8 cellular contexts compared by ENCODE assay signal in genomic region chr3:128617270-128617556, GRCh38. TPM values are rescaled to one million over a fixed set of nuclear protein-coding genes. Genes with fewer than 3 reads are reported as not detected.
DNase-seq lines count a peak whose midpoint lies in the region; ATAC-seq and TF ChIP-seq lines count a peak whose summit lies in the region.

No MANE protein-coding gene starts in this region.

- ATAC-seq in activated naive CD4-positive, alpha-beta T cell treated with anti-CD3 and anti-CD28 coated beads, Interleukin-2, amount 50 U/mL, for 72 hours, result no peak
- ATAC-seq in GM18511 (IDR thresholded peaks at IDR 0.05; ENCODE audit: unreplicated experiment), result no peak

- peak overlapping the region; percentile 92 for H3K4me3 Mint-ChIP-seq in T-helper 2 cell treated with Interferon-gamma antibody and Interleukin-4, amounts not matched to agents 5 μg/mL and 100 μg/mL, for 36 hours

- no peaks in the 10 kb centered on the region for H3K9me3 Mint-ChIP-seq in T-helper 2 cell treated with Interferon-gamma antibody and Interleukin-4, amounts not matched to agents 5 μg/mL and 100 μg/mL, for 36 hours
- no peaks in the 10 kb centered on the region for H3K9me3 Mint-ChIP-seq in activated naive CD4-positive, alpha-beta T cell treated with anti-CD3 and anti-CD28 coated beads, Interleukin-2, amount 50 U/mL, for 72 hours

- no peaks in the 10 kb centered on the region for H3K27me3 Mint-ChIP-seq in T-helper 2 cell treated with Interferon-gamma antibody and Interleukin-4, amounts not matched to agents 5 μg/mL and 100 μg/mL, for 36 hours (ENCODE audit: low read depth)

- in situ Hi-C loops in GM13976 (cut with MboI; ENCODE audit: low sequenced_read_pairs, unreplicated experiment), result no loop called here

- peak overlapping the region; percentile 82 for H3K27ac ChIP-seq in temporal lobe (ENCODE audit: low read depth, low read length)

- H3K27me3 ChIP-seq in kidney epithelial cell (ENCODE audit: control insufficient read depth, insufficient read depth, low read length), result no peaks in the 10 kb centered on the region

- H3K4me3 ChIP-seq in kidney epithelial cell (ENCODE audit: low read depth, low read length), result peak overlapping the region; percentile 27

- H3K36me3 Mint-ChIP-seq in T-helper 2 cell treated with Interferon-gamma antibody and Interleukin-4, amounts not matched to agents 5 μg/mL and 100 μg/mL, for 36 hours (ENCODE audit: low read depth), result peaks cover 36% of the 10 kb centered on the region
- H3K36me3 Mint-ChIP-seq in activated naive CD4-positive, alpha-beta T cell treated with anti-CD3 and anti-CD28 coated beads, Interleukin-2, amount 50 U/mL, for 72 hours, result peaks cover 25 to 36% of the 10 kb centered on the region in 2 donors

- peak overlapping the region; percentile 94 for H3K27ac Mint-ChIP-seq in T-helper 2 cell treated with Interferon-gamma antibody and Interleukin-4, amounts not matched to agents 5 μg/mL and 100 μg/mL, for 36 hours
- H3K27ac Mint-ChIP-seq in activated naive CD4-positive, alpha-beta T cell treated with anti-CD3 and anti-CD28 coated beads, Interleukin-2, amount 50 U/mL, for 72 hours, result peak overlapping the region; percentile 92 to 98

- DNase-seq in T-helper 2 cell treated with Interferon-gamma antibody and Interleukin-4, amounts not matched to agents 5 μg/mL and 100 μg/mL, for 36 hours (ENCODE audit: low spot score), result no peak
- no peak for DNase-seq in T-helper 2 cell
- no peak for DNase-seq in activated naive CD4-positive, alpha-beta T cell treated with anti-CD3 and anti-CD28 coated beads, Interleukin-2, amount 50 U/mL, for 72 hours (ENCODE audit: low spot score in 2 of 2)
- no peak for DNase-seq in kidney epithelial cell (ENCODE audit: low read depth)
- DNase-seq in DMS79 treated with DMSO at 0.1 percent for 48 hours (lab: John Stamatoyannopoulos, UW), result no peak
- no peak for DNase-seq in GM13976 (ENCODE audit: low spot score)

- H3K36me3 ChIP-seq in kidney epithelial cell (ENCODE audit: control insufficient read depth, insufficient read depth, low read length), result peaks cover 6% of the 10 kb centered on the region

- peaks cover 30% of the 10 kb centered on the region for H3K4me1 Mint-ChIP-seq in T-helper 2 cell treated with Interferon-gamma antibody and Interleukin-4, amounts not matched to agents 5 μg/mL and 100 μg/mL, for 36 hours (ENCODE audit: low read depth)

- TF ChIP-seq CTCF in kidney epithelial cell (IDR thresholded peaks at IDR 0.05; ENCODE audit: insufficient read depth, low read length, poor library complexity, severe bottlenecking), result no peak
- TF ChIP-seq CTCF in GM13976 (IDR thresholded peaks at IDR 0.05; ENCODE audit: borderline replicate concordance, control extremely low read depth, extremely low read depth, insufficient read depth, missing control alignments), result no peak

RNA-seq across cellular contexts. Expression of gene RPN1, which starts 33.4 kb away (rescaled TPM):
- 100 to 1,000 TPM; 109 to 128 TPM for total RNA-seq in activated naive CD4-positive, alpha-beta T cell treated with anti-CD3 and anti-CD28 coated beads, Interleukin-2, amount 50 U/mL, for 72 hours
- 348 and 362 TPM in 2 replicates for total RNA-seq in kidney epithelial cell
- 104 TPM for total RNA-seq in temporal lobe
